ENCODE assay signal across 17 cellular contexts in genomic region chr6:56927538-56928453, GRCh38. TPM values are rescaled to one million over a fixed set of nuclear protein-coding genes. Genes with fewer than 3 reads are reported as not detected.
DNase-seq lines count a peak whose midpoint lies in the region; ATAC-seq and TF ChIP-seq lines count a peak whose summit lies in the region.
"Had no signal": no experiment of that assay in that cellular context is flagged by ENCODE, and none has a peak within 500 bp of the region (broad histone marks: within the 10 kb centered on the region; RNA-seq: fewer than 3 reads in every experiment).

No MANE protein-coding gene starts in this region.

- H4K20me1 ChIP-seq in PC-3 (ENCODE audit: low read length) = no peaks in the 10 kb centered on the region
- H4K20me1 ChIP-seq in fibroblast of lung (ENCODE audit: control insufficient read depth, extremely low read depth, insufficient read depth, low read length) = no peaks in the 10 kb centered on the region

- H3K27me3 ChIP-seq in ACC112 (ENCODE audit: insufficient read depth, low read length) (no peaks in the 10 kb centered on the region), PC-3 (ENCODE audit: low read length) (no peaks in the 10 kb centered on the region), fibroblast of lung (ENCODE audit: control insufficient read depth, insufficient read depth, low read length) (no peaks in the 10 kb centered on the region)
- H3K27me3 ChIP-seq: tibial artery had no signal

- no peak overlapping the region for H3K4me3 ChIP-seq in ACC112 (ENCODE audit: low read depth, low read length)
- no peak overlapping the region for H3K4me3 ChIP-seq in PC-3 (ENCODE audit: low read length)
- no peak overlapping the region for H3K4me3 ChIP-seq in fibroblast of lung (replicated peaks in 1 of 4; ENCODE audit: control extremely low read depth in 1 of 4, insufficient read depth in 1 of 4, low read depth in 3 of 4, low read length in 4 of 4)
- H3K4me3 ChIP-seq: tibial artery had no signal

- H3K4me2 ChIP-seq in PC-3 (ENCODE audit: low read length) (peak overlapping the region; percentile 2; the same call in 1 of the 2 replicates), fibroblast of lung (ENCODE audit: extremely low read depth, insufficient read depth, low read length) (peak overlapping the region; percentile 39)

- no peaks in the 10 kb centered on the region for H3K9me2 ChIP-seq in PC-3 (replicated peaks; ENCODE audit: low read length)

- no peaks in the 10 kb centered on the region for H3F3A ChIP-seq in PC-3 (ENCODE audit: low read length, unreplicated experiment)

- no peaks in the 10 kb centered on the region for H3K9me3 ChIP-seq in PC-3 (ENCODE audit: low read length)
- no peaks in the 10 kb centered on the region for H3K9me3 ChIP-seq in fibroblast of lung (ENCODE audit: control insufficient read depth, insufficient read depth, low read depth, low read length)
- H3K9me3 ChIP-seq: tibial artery had no signal

- H3K79me2 ChIP-seq in ACC112 (ENCODE audit: control insufficient read depth, insufficient read depth, low read length, unreplicated experiment) (peaks cover 32% of the 10 kb centered on the region), PC-3 (ENCODE audit: low read length) (no peaks in the 10 kb centered on the region), fibroblast of lung (ENCODE audit: control insufficient read depth, insufficient read depth, low read length) (peaks cover 8% of the 10 kb centered on the region)

- intact Hi-C loops in PC-3 (cut with micrococcal nuclease) (no loop called here), head of caudate nucleus (cut with DNase I) (no loop called here)

- CTCF ChIA-PET in PC-3 (lab: Charles Lee) = interaction anchor here (0.8 kb wide), 1 partner anchor 23 kb away, joined by 3 read pairs; no protein-coding TSS in a partner anchor

- no peaks in the 10 kb centered on the region for H3K36me3 Mint-ChIP-seq in progenitor cell of endocrine pancreas (ENCODE audit: insufficient read depth)

- TF ChIP-seq CTCF in PC-3 (conservative IDR thresholded peaks at IDR 0.05; ENCODE audit: low read depth, low read length) (no peak), fibroblast of lung (conservative IDR thresholded peaks at IDR 0.05 in 1 of 2, IDR thresholded peaks at IDR 0.05 in 1 of 2; ENCODE audit: low read depth in 1 of 2, low read length in 2 of 2) (no peak), progenitor cell of endocrine pancreas (IDR thresholded peaks at IDR 0.05; ENCODE audit: unreplicated experiment) (no peak)

- BruUV-seq in PC-3 (replicated peaks; lab: Mats Ljungman, UMichigan) = no TSS peak

- no peaks in the 10 kb centered on the region for H3K36me3 ChIP-seq in ACC112 (ENCODE audit: insufficient read depth, low read length)
- no peaks in the 10 kb centered on the region for H3K36me3 ChIP-seq in PC-3 (ENCODE audit: low read depth, low read length)
- H3K36me3 ChIP-seq in fibroblast of lung (ENCODE audit: control insufficient read depth, insufficient read depth, low read length) = no peaks in the 10 kb centered on the region
- H3K36me3 ChIP-seq: tibial artery had no signal

- POLR2A ChIA-PET in PC-3 (lab: Charles Lee; ENCODE audit: unreplicated experiment) = no interaction called here

- peak; percentile 51; the same call in 1 of the 2 replicates for ATAC-seq in PC-3
- ATAC-seq: activated T-cell treated with anti-CD3 and anti-CD28 coated beads, Interleukin-2, amount 50 U/mL, for 4 hours had no signal

- no peak overlapping the region for H3K9ac ChIP-seq in PC-3 (ENCODE audit: low read length)
- no peak overlapping the region for H3K9ac ChIP-seq in fibroblast of lung (ENCODE audit: insufficient read depth, low read length)

- H3K27ac Mint-ChIP-seq in progenitor cell of endocrine pancreas = no peak overlapping the region

- H2AFZ ChIP-seq in ACC112 (ENCODE audit: low read length, unreplicated experiment) (no peak overlapping the region), PC-3 (ENCODE audit: low read length) (no peak overlapping the region), fibroblast of lung (ENCODE audit: low read length) (no peak overlapping the region)

- no peak overlapping the region for H3K4me3 Mint-ChIP-seq in progenitor cell of endocrine pancreas (ENCODE audit: low read depth)
- H3K4me3 Mint-ChIP-seq: activated T-cell treated with anti-CD3 and anti-CD28 coated beads, Interleukin-2, amount 50 U/mL, for 4 hours had no signal

- DNase-seq in HCEC 1CT = peak; percentile 62
- peak; percentile 54 for DNase-seq in PC-3
- peak; percentile 24 to 53 for DNase-seq in fibroblast of lung (ENCODE audit: low read depth in 2 of 2)
- no peak for DNase-seq in head of caudate nucleus
- no peak for DNase-seq in GM19240 (ENCODE audit: insufficient read length, low spot score)
- DNase-seq in NCI-H146 (lab: John Stamatoyannopoulos, UW) = no peak
- no peak for DNase-seq in progenitor cell of endocrine pancreas (ENCODE audit: low spot score, unreplicated experiment)
- DNase-seq: activated CD4-positive, alpha-beta T cell treated with anti-CD3 and anti-CD28 coated beads for 48 hours; activated T-cell treated with anti-CD3 and anti-CD28 coated beads, Interleukin-2, amount 50 U/mL, for 4 hours; amniotic stem cell; cortex of kidney; islet precursor cell; NCI-H2171; NK-92 treated with Interleukin-12 subunit alpha and Interleukin-12 subunit beta, amount 100 ng/mL, for 24 hours; stimulated activated CD4-positive, alpha-beta T cell treated with anti-CD3 and anti-CD28 coated beads, Interleukin-15, amount 100 ng/mL, for 24 hours; tibial artery had no signal

- no peaks in the 10 kb centered on the region for H3K4me1 Mint-ChIP-seq in progenitor cell of endocrine pancreas (ENCODE audit: low read depth)

- H3K27ac ChIP-seq in ACC112 (ENCODE audit: low read depth, low read length) = 0 out of 2 replicates have a peak overlapping the region, but pooled peaks have one; percentile 3
- H3K27ac ChIP-seq in PC-3 (ENCODE audit: low read length) = no peak overlapping the region
- no peak overlapping the region for H3K27ac ChIP-seq in fibroblast of lung (ENCODE audit: insufficient read depth, low read length)
- H3K27ac ChIP-seq: tibial artery had no signal

- H3K4me1 ChIP-seq in ACC112 (ENCODE audit: control insufficient read depth, insufficient read depth, low read length, unreplicated experiment) (peaks cover 20% of the 10 kb centered on the region), PC-3 (ENCODE audit: insufficient read depth, low read length) (peaks cover 17% of the 10 kb centered on the region), fibroblast of lung (ENCODE audit: control insufficient read depth, extremely low read depth, insufficient read depth, low read length) (peaks cover 6% of the 10 kb centered on the region)
- H3K4me1 ChIP-seq: tibial artery had no signal

- peaks cover 10% of the 10 kb centered on the region for H3K27me3 Mint-ChIP-seq in progenitor cell of endocrine pancreas

- no peaks in the 10 kb centered on the region for H3K9me3 Mint-ChIP-seq in progenitor cell of endocrine pancreas (ENCODE audit: low read depth)
- H3K9me3 Mint-ChIP-seq: activated T-cell treated with anti-CD3 and anti-CD28 coated beads, Interleukin-2, amount 50 U/mL, for 4 hours had no signal

RNA-seq across cellular contexts. Expression of gene BEND6, which starts 27.1 kb away (rescaled TPM):
- 0.58 and 1.3 TPM in 2 replicates for total RNA-seq in PC-3 (2014; rRNA removed)
- total RNA-seq in fibroblast of lung = 10.8 and 12.6 TPM in 2 replicates
- 9.7 and 11.5 TPM in 2 replicates for polyA plus RNA-seq in fibroblast of lung
- polyA plus RNA-seq in fibroblast of lung (2012) = 8.4 and 10.2 TPM in 2 replicates
- 4.7 TPM in 1 of 2 replicates, not detected in the other for polyA minus RNA-seq in fibroblast of lung (ENCODE audit: low replicate concordance)
- total RNA-seq in progenitor cell of endocrine pancreas = 0.46 and 0.64 TPM in 2 replicates

Comparison
In these comparisons a context has a peak if more than half of its experiments do, and no peak if none do; other contexts are left out.
1. DNase-seq: peak in HCEC 1CT (single experiment), PC-3 (single experiment) and fibroblast of lung (2 of 2); none in head of caudate nucleus (0 of 42), GM19240 (single experiment), NCI-H146 (single experiment) and progenitor cell of endocrine pancreas (single experiment).